ENCODE assay signal across 8 cellular contexts in genomic region chrX:14039344-14039743, GRCh38. TPM values are rescaled to one million over a fixed set of nuclear protein-coding genes. Genes with fewer than 3 reads are reported as not detected.
DNase-seq lines count a peak whose midpoint lies in the region; ATAC-seq, FAIRE-seq and TF ChIP-seq lines count a peak whose summit lies in the region.

No MANE protein-coding gene starts in this region.

- H3K36me3 ChIP-seq in heart left ventricle = no peaks in the 10 kb centered on the region

- H3K9me3 ChIP-seq in heart left ventricle = no peaks in the 10 kb centered on the region

- 31 to 33% (median 32%) methylated on average over 3 of the region's 3 CpGs for WGBS in heart left ventricle, 4 donors

- intact Hi-C loops in heart left ventricle (cut with DNase I) = loop anchor here in 5 of 10 donors (2.0 to 10.0 kb wide), 9 partner anchors 135 to 1203 kb away; partner anchors contain the start of gene GLRA2 (in 1 of the 5)

- H3K27ac ChIP-seq in heart left ventricle = no peak overlapping the region

- TF ChIP-seq CTCF in AG09309 (IDR thresholded peaks at IDR 0.05; ENCODE audit: control insufficient read depth, insufficient read depth, low read depth, low read length, missing control alignments) = peak; percentile 62
- peak; percentile 35 to 72 (median 67) for TF ChIP-seq CTCF in heart left ventricle (IDR thresholded peaks at IDR 0.05)

- no peaks in the 10 kb centered on the region for H3K4me1 ChIP-seq in heart left ventricle

- no peak overlapping the region for H3K4me3 ChIP-seq in AG09309 (ENCODE audit: control insufficient read depth, low read depth, low read length)
- H3K4me3 ChIP-seq in heart left ventricle = no peak overlapping the region

- DNase-seq in AG09309 (ENCODE audit: low read depth) (no peak), GM18507 (ENCODE audit: extremely low spot score, insufficient read length, low read depth) (no peak), RPMI7951 (ENCODE audit: low read depth) (peak; percentile 35), heart left ventricle (peak in 3 of 5 donors; percentile 11 to 30 (median 14)), HuH-7.5 (ENCODE audit: low spot score) (no peak)
- peak; percentile 77 for DNase-seq in activated effector memory CD4-positive, alpha-beta T cell treated with anti-CD3 and anti-CD28 coated beads, Interleukin-2, amount 50 U/mL, for 16 hours
- DNase-seq in stimulated activated CD4-positive, alpha-beta T cell treated with anti-CD3 and anti-CD28 coated beads, Interleukin-12 subunit alpha, Interleukin-12 subunit beta, amount 100 ng/mL, for 4 hours = peak; percentile 30

- FAIRE-seq in GM18507 (lab: Jason Lieb, UNC) = peak; percentile 84

- peaks cover 0 to 21% (median 0%) of the 10 kb centered on the region in 9 donors for H3K27me3 ChIP-seq in heart left ventricle

- ATAC-seq in HG03575 (IDR thresholded peaks at IDR 0.05; ENCODE audit: extremely low read depth, insufficient number of reproducible peaks, low FRiP score, unreplicated experiment) = peak; percentile 82
- peak in 3 of 4 donors; percentile 47 to 70 (median 59) for ATAC-seq in heart left ventricle

- TF ChIP-seq POLR2A in heart left ventricle (IDR thresholded peaks at IDR 0.05) = no peak

RNA-seq across cellular contexts. Expression of gene GEMIN8, which starts 9.7 kb away (rescaled TPM):
- 18.5 and 20.1 TPM in 2 replicates for total RNA-seq in RPMI7951 (2014; rRNA removed; shearing (Covaris generic))
- total RNA-seq in heart left ventricle = 10 to 100 TPM; 10.3 to 16.3 (median 13.5) TPM
- polyA plus RNA-seq in heart left ventricle = 10 to 100 TPM; 11.9 to 14.3 TPM

Comparison
In these comparisons a context has a peak if more than half of its experiments do, and no peak if none do; other contexts are left out.
1. DNase-seq: peak in RPMI7951 (single experiment), activated effector memory CD4-positive, alpha-beta T cell treated with anti-CD3 and anti-CD28 coated beads, Interleukin-2, amount 50 U/mL, for 16 hours (single experiment), heart left ventricle (3 of 5) and stimulated activated CD4-positive, alpha-beta T cell treated with anti-CD3 and anti-CD28 coated beads, Interleukin-12 subunit alpha, Interleukin-12 subunit beta, amount 100 ng/mL, for 4 hours (single experiment); none in AG09309 (single experiment), GM18507 (single experiment) and HuH-7.5 (single experiment).